29 cellular contexts compared by ENCODE assay signal in the genomic region with DNA sequence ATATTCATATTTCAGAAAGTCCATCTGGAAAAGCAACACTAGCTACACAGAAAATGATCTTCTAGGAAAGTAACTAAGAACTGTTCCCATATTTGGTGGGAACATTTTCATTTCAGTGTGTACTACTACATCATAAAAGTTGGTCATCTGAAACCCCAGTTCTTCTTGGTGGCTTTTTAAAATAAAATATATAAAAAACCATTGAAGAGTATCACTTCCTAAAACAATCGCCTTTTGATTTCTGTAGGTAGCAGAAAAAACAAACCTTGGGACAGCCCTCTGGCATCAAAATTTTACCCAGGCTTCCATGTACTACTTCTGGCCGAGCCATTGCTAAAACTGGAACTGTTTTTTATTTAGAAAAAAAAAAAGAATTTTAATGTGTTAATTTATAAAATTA.
"Had no signal": no experiment of that assay in that cellular context is flagged by ENCODE, and none has a peak within 500 bp of the region (broad histone marks: within the 10 kb centered on the region; RNA-seq: fewer than 3 reads in every experiment).

No MANE protein-coding gene starts in this region.

- H3K36me3 Mint-ChIP-seq: stimulated activated effector memory CD8-positive, alpha-beta T cell treated with anti-CD3 and anti-CD28 coated beads, Interleukin-12 subunit alpha, Interleukin-12 subunit beta, amount 100 ng/mL, for 72 hours; stimulated activated memory B cell treated with anti-CD40 and anti-IgM and Interleukin-4, amounts not matched to agents 10 μg/mL and 1 μg/mL and 100 μg/mL, for 72 hours; stimulated activated naive B cell treated with anti-CD40 and anti-IgM and Interleukin-4, amounts not matched to agents 10 μg/mL and 1 μg/mL and 100 μg/mL, for 72 hours had no signal

- H3K9me3 ChIP-seq: stomach, suprapubic skin, testis, thoracic aorta, thyroid gland, tibial artery, tibial nerve, transverse colon, upper lobe of left lung, upper lobe of right lung, uterus, vagina had no signal

- H3K4me1 Mint-ChIP-seq: stimulated activated memory B cell treated with anti-CD40 and anti-IgM and Interleukin-4, amounts not matched to agents 10 μg/mL and 1 μg/mL and 100 μg/mL, for 72 hours had no signal

- H3K4me1 ChIP-seq: suprapubic skin, testis, tibial artery, tibial nerve, upper lobe of right lung, uterus, vagina had no signal

- H3K27me3 Mint-ChIP-seq: stimulated activated memory B cell treated with anti-CD40 and anti-IgM and Interleukin-4, amounts not matched to agents 10 μg/mL and 1 μg/mL and 100 μg/mL, for 72 hours; stimulated activated naive CD8-positive, alpha-beta T cell treated with anti-CD3 and anti-CD28 coated beads, Interleukin-15, amount 100 ng/mL, for 72 hours; stimulated activated naive CD8-positive, alpha-beta T cell treated with anti-CD3 and anti-CD28 coated beads, Interleukin-15, Interleukin-2, amounts not matched to agents 100 ng/mL and 50 ng/mL, for 24 hours; type B pancreatic cell had no signal

- FAIRE-seq: urothelium cell line had no signal

- H3K4me3 ChIP-seq: stomach, suprapubic skin, testis, thoracic aorta, thyroid gland, tibial artery, tibial nerve, transverse colon, upper lobe of left lung, upper lobe of right lung, uterus, vagina had no signal

- H3K27ac Mint-ChIP-seq: stimulated activated effector memory CD8-positive, alpha-beta T cell treated with anti-CD3 and anti-CD28 coated beads, Interleukin-12 subunit alpha, Interleukin-12 subunit beta, amount 100 ng/mL, for 72 hours; stimulated activated memory B cell treated with anti-CD40 and anti-IgM and Interleukin-4, amounts not matched to agents 10 μg/mL and 1 μg/mL and 100 μg/mL, for 72 hours; stimulated activated naive B cell treated with anti-CD40 and anti-IgM and Interleukin-4, amounts not matched to agents 10 μg/mL and 1 μg/mL and 100 μg/mL, for 72 hours; stimulated activated naive CD8-positive, alpha-beta T cell treated with anti-CD3 and anti-CD28 coated beads, Interleukin-15, amount 100 ng/mL, for 72 hours; stimulated activated naive CD8-positive, alpha-beta T cell treated with anti-CD3 and anti-CD28 coated beads, Interleukin-15, Interleukin-2, amounts not matched to agents 100 ng/mL and 50 ng/mL, for 24 hours; type B pancreatic cell had no signal

- H3K27me3 ChIP-seq: stomach, suprapubic skin, testis, thyroid gland, tibial artery, tibial nerve, transverse colon, upper lobe of left lung, upper lobe of right lung, uterus, vagina had no signal

- H3K4me3 Mint-ChIP-seq: stimulated activated effector memory CD8-positive, alpha-beta T cell treated with anti-CD3 and anti-CD28 coated beads, Interleukin-12 subunit alpha, Interleukin-12 subunit beta, amount 100 ng/mL, for 72 hours; stimulated activated memory B cell treated with anti-CD40 and anti-IgM and Interleukin-4, amounts not matched to agents 10 μg/mL and 1 μg/mL and 100 μg/mL, for 72 hours; stimulated activated naive B cell treated with anti-CD40 and anti-IgM and Interleukin-4, amounts not matched to agents 10 μg/mL and 1 μg/mL and 100 μg/mL, for 72 hours; stimulated activated naive CD8-positive, alpha-beta T cell treated with anti-CD3 and anti-CD28 coated beads, Interleukin-15, amount 100 ng/mL, for 72 hours; stimulated activated naive CD8-positive, alpha-beta T cell treated with anti-CD3 and anti-CD28 coated beads, Interleukin-15, Interleukin-2, amounts not matched to agents 100 ng/mL and 50 ng/mL, for 24 hours; type B pancreatic cell had no signal

- DNase-seq: stimulated activated CD4-positive, alpha-beta T cell treated with anti-CD3 and anti-CD28 coated beads, Interleukin-2, amount 100 ng/mL, for 48 hours; stimulated activated CD4-positive, alpha-beta T cell treated with anti-CD3 and anti-CD28 coated beads, Interleukin-4, amount 100 ng/mL, for 1 hour; stimulated activated CD4-positive, alpha-beta T cell treated with anti-CD3 and anti-CD28 coated beads, Interleukin-4, amount 100 ng/mL, for 24 hours; stimulated activated CD4-positive, alpha-beta T cell treated with anti-CD3 and anti-CD28 coated beads, Interleukin-4, amount 100 ng/mL, for 4 hours; stimulated activated CD8-positive, alpha-beta memory T cell treated with anti-CD3 and anti-CD28 coated beads, Interleukin-4, amount 100 ng/mL, for 48 hours; stimulated activated naive B cell treated with anti-CD40 and anti-IgM and Interleukin-4, amounts not matched to agents 10 μg/mL and 1 μg/mL and 100 μg/mL, for 72 hours; stimulated activated naive CD4-positive, alpha-beta T cell; stimulated activated naive CD4-positive, alpha-beta T cell treated with Interleukin-2 at 50 U/mL for 16 hours; stimulated activated naive CD8-positive, alpha-beta T cell treated with anti-CD3 and anti-CD28 coated beads, Interleukin-15, amount 100 ng/mL, for 72 hours; stimulated activated naive CD8-positive, alpha-beta T cell treated with anti-CD3 and anti-CD28 coated beads, Interleukin-15, Interleukin-2, amounts not matched to agents 100 U/mL and 50 U/mL, for 24 hours; stomach; substantia nigra; testis; thyroid gland; tibial artery; transverse colon; trophoblast cell; upper lobe of left lung; upper lobe of right lung; uterus had no signal

- H3K9me3 Mint-ChIP-seq: stimulated activated effector memory CD8-positive, alpha-beta T cell treated with anti-CD3 and anti-CD28 coated beads, Interleukin-12 subunit alpha, Interleukin-12 subunit beta, amount 100 ng/mL, for 72 hours; stimulated activated memory B cell treated with anti-CD40 and anti-IgM and Interleukin-4, amounts not matched to agents 10 μg/mL and 1 μg/mL and 100 μg/mL, for 72 hours; stimulated activated naive B cell treated with anti-CD40 and anti-IgM and Interleukin-4, amounts not matched to agents 10 μg/mL and 1 μg/mL and 100 μg/mL, for 72 hours; stimulated activated naive CD8-positive, alpha-beta T cell treated with anti-CD3 and anti-CD28 coated beads, Interleukin-15, amount 100 ng/mL, for 72 hours; stimulated activated naive CD8-positive, alpha-beta T cell treated with anti-CD3 and anti-CD28 coated beads, Interleukin-15, Interleukin-2, amounts not matched to agents 100 ng/mL and 50 ng/mL, for 24 hours had no signal

- H3K27ac ChIP-seq: stomach, suprapubic skin, testis, thoracic aorta, thyroid gland, tibial artery, tibial nerve, transverse colon, upper lobe of left lung, upper lobe of right lung, uterus, vagina had no signal

- ATAC-seq: stimulated activated effector memory CD8-positive, alpha-beta T cell treated with anti-CD3 and anti-CD28 coated beads, Interleukin-12 subunit alpha, Interleukin-12 subunit beta, amount 100 ng/mL, for 72 hours; stimulated activated memory B cell treated with anti-CD40 and anti-IgM and Interleukin-4, amounts not matched to agents 10 μg/mL and 1 μg/mL and 100 μg/mL, for 72 hours; stimulated activated naive B cell treated with anti-CD40 and anti-IgM and Interleukin-4, amounts not matched to agents 10 μg/mL and 1 μg/mL and 100 μg/mL, for 72 hours; stimulated activated naive CD8-positive, alpha-beta T cell treated with anti-CD3 and anti-CD28 coated beads, Interleukin-15, amount 100 ng/mL, for 72 hours; stimulated activated naive CD8-positive, alpha-beta T cell treated with anti-CD3 and anti-CD28 coated beads, Interleukin-15, Interleukin-2, amounts not matched to agents 100 U/mL and 50 U/mL, for 24 hours; upper lobe of right lung had no signal

- H3K36me3 ChIP-seq: stomach, suprapubic skin, thoracic aorta, thyroid gland, tibial artery, tibial nerve, transverse colon, upper lobe of left lung, upper lobe of right lung, uterus, vagina had no signal
